In genomic region chr19:40147338-40147692, GRCh38 we compare ENCODE assay signal across 20 cellular contexts. TPM values are rescaled to one million over a fixed set of nuclear protein-coding genes. Genes with fewer than 3 reads are reported as not detected.
DNase-seq lines count a peak whose midpoint lies in the region; ATAC-seq, FAIRE-seq and TF ChIP-seq lines count a peak whose summit lies in the region.
"Had no signal": no experiment of that assay in that cellular context is flagged by ENCODE, and none has a peak within 500 bp of the region (broad histone marks: within the 10 kb centered on the region; RNA-seq: fewer than 3 reads in every experiment).

No MANE protein-coding gene starts in this region.

- intact Hi-C loops in Calu3 (cut with micrococcal nuclease; ENCODE audit: unreplicated experiment), result no loop called here
- intact Hi-C loops in sciatic nerve (cut with DNase I), result no loop called here

- no peak for DNase-seq in A549 (ENCODE audit: low read depth in 1 of 2, low spot score in 1 of 2)
- no peak for DNase-seq in Calu3
- DNase-seq in SK-N-MC (ENCODE audit: low read depth, low spot score), result no peak
- no peak for DNase-seq in foreskin keratinocyte
- DNase-seq in GF-D8 (lab: John Stamatoyannopoulos, UW), result no peak
- DNase-seq in sciatic nerve (ENCODE audit: low spot score), result no peak
- no peak for DNase-seq in progenitor cell of endocrine pancreas (ENCODE audit: low spot score, unreplicated experiment)
- DNase-seq: activated CD4-positive, alpha-beta memory T cell treated with anti-CD3 and anti-CD28 coated beads, Interleukin-2, amount 10 ng/mL, durations not matched to agents 7 days and 5 days; activated effector memory CD4-positive, alpha-beta T cell treated with anti-CD3 and anti-CD28 coated beads, Interleukin-2, amount 50 U/mL, for 16 hours; esophagus squamous epithelium; heart left ventricle; NCI-H1092; NCI-H748 treated with DMSO at 0.1 percent for 48 hours; retina; stomach; T-cell had no signal

- TF ChIP-seq POLR2A in A549 (IDR thresholded peaks at IDR 0.05; ENCODE audit: low read length), result no peak

- 66% methylated on average over 2 of the region's 2 CpGs for WGBS in A549 (ENCODE audit: missing lambda C conversion rate)

- H3K4me3 ChIP-seq in A549, result peak overlapping the region; percentile 23; the same call in 1 of the 3 replicates
- peak overlapping the region; percentile 74 for H3K4me3 ChIP-seq in SK-N-MC
- H3K4me3 ChIP-seq: stomach had no signal

- H3K36me3 ChIP-seq in SK-N-MC (ENCODE audit: insufficient read depth, low read length), result no peaks in the 10 kb centered on the region; the same call in 1 of the 2 replicates
- H3K36me3 ChIP-seq: esophagus squamous epithelium, heart left ventricle, stomach had no signal

- POLR2A ChIA-PET in A549 (lab: Yijun Ruan, JAX), result no interaction called here

- no peaks in the 10 kb centered on the region for H3K27me3 Mint-ChIP-seq in Calu3 (ENCODE audit: unreplicated experiment)
- H3K27me3 Mint-ChIP-seq in progenitor cell of endocrine pancreas, result peaks cover 3% of the 10 kb centered on the region
- H3K27me3 Mint-ChIP-seq: activated CD4-positive, alpha-beta memory T cell treated with anti-CD3 and anti-CD28 coated beads, Interleukin-2, amount 10 ng/mL, durations not matched to agents 7 days and 5 days; memory B cell; T-cell had no signal

- H3K9me3 Mint-ChIP-seq in Calu3 (ENCODE audit: low read depth, unreplicated experiment), result no peaks in the 10 kb centered on the region
- no peaks in the 10 kb centered on the region for H3K9me3 Mint-ChIP-seq in progenitor cell of endocrine pancreas (ENCODE audit: low read depth)
- H3K9me3 Mint-ChIP-seq: activated CD4-positive, alpha-beta memory T cell treated with anti-CD3 and anti-CD28 coated beads, Interleukin-2, amount 10 ng/mL, durations not matched to agents 7 days and 5 days; IgD-negative memory B cell; neural crest cell; T-cell had no signal

- H3K36me3 Mint-ChIP-seq in Calu3 (ENCODE audit: insufficient read depth, unreplicated experiment) (peaks cover 7% of the 10 kb centered on the region), progenitor cell of endocrine pancreas (ENCODE audit: insufficient read depth) (no peaks in the 10 kb centered on the region)
- H3K36me3 Mint-ChIP-seq: IgD-negative memory B cell, memory B cell, T-cell had no signal

- TF ChIP-seq CTCF in A549 (IDR thresholded peaks at IDR 0.05) (no peak), Calu3 (IDR thresholded peaks at IDR 0.05; ENCODE audit: unreplicated experiment) (no peak), foreskin keratinocyte (conservative IDR thresholded peaks at IDR 0.05) (no peak), progenitor cell of endocrine pancreas (IDR thresholded peaks at IDR 0.05; ENCODE audit: unreplicated experiment) (no peak)

- H3K9ac ChIP-seq in SK-N-MC (ENCODE audit: insufficient read length), result peak overlapping the region; percentile 78

- H3K27ac Mint-ChIP-seq in Calu3 (ENCODE audit: unreplicated experiment) (peak overlapping the region; percentile 86), progenitor cell of endocrine pancreas (no peak overlapping the region)
- H3K27ac Mint-ChIP-seq: activated CD4-positive, alpha-beta memory T cell treated with anti-CD3 and anti-CD28 coated beads, Interleukin-2, amount 10 ng/mL, durations not matched to agents 7 days and 5 days; IgD-negative memory B cell; memory B cell had no signal

- H3K4me1 ChIP-seq in A549 (peaks cover 11% of the 10 kb centered on the region), foreskin keratinocyte (peaks cover 6% of the 10 kb centered on the region)

- no peak for FAIRE-seq in A549 (lab: Jason Lieb, UNC)

- H3K4me1 Mint-ChIP-seq in Calu3 (ENCODE audit: low read depth, unreplicated experiment) (peaks cover 10% of the 10 kb centered on the region), progenitor cell of endocrine pancreas (ENCODE audit: low read depth) (no peaks in the 10 kb centered on the region)
- H3K4me1 Mint-ChIP-seq: neural crest cell had no signal

- H3K4me2 ChIP-seq in A549, result peak overlapping the region; percentile 62

- H3K27ac ChIP-seq in A549 (peak overlapping the region; percentile 20 to 67; a peak in 4 of 6 replicates), SK-N-MC (peak overlapping the region; percentile 90), foreskin keratinocyte (no peak overlapping the region)
- H3K27ac ChIP-seq: heart left ventricle, stomach had no signal

- H3K4me3 Mint-ChIP-seq in Calu3 (ENCODE audit: low read depth, unreplicated experiment) (peak overlapping the region; percentile 64), progenitor cell of endocrine pancreas (ENCODE audit: low read depth) (no peak overlapping the region)
- H3K4me3 Mint-ChIP-seq: activated CD4-positive, alpha-beta memory T cell treated with anti-CD3 and anti-CD28 coated beads, Interleukin-2, amount 10 ng/mL, durations not matched to agents 7 days and 5 days; memory B cell; neural crest cell; T-cell had no signal

- CTCF ChIA-PET in A549 (lab: Yijun Ruan, JAX) (interaction anchor here (0.6 to 2.5 kb wide), 11 partner anchors 8 to 355 kb away, joined by 3 to 18 read pairs (median 5); partner anchors contain the start of gene TTC9B), Calu3 (lab: Charles Lee) (interaction anchor here (0.6 to 1.2 kb wide), 4 partner anchors 10 to 238 kb away, joined by 3 to 5 read pairs (median 5); no protein-coding TSS in a partner anchor)

- TF ChIP-seq EP300 in A549 (IDR thresholded peaks at IDR 0.05), result no peak

- peak; percentile 45 to 46; a peak in 5 of 6 replicates for ATAC-seq in A549
- peak; percentile 32 for ATAC-seq in foreskin keratinocyte
- ATAC-seq in GM21515 (IDR thresholded peaks at IDR 0.05; ENCODE audit: unreplicated experiment), result no peak
- ATAC-seq in sciatic nerve, result no peak
- ATAC-seq: T-cell had no signal

- no peak for TF ChIP-seq RAD21 in A549 (conservative IDR thresholded peaks at IDR 0.05 in 1 of 2, IDR thresholded peaks at IDR 0.05 in 1 of 2)

- H3K27me3 ChIP-seq in foreskin keratinocyte, result no peaks in the 10 kb centered on the region

- H3K9me3 ChIP-seq in A549 (no peaks in the 10 kb centered on the region), SK-N-MC (ENCODE audit: low read depth, low read length) (no peaks in the 10 kb centered on the region)
- H3K9me3 ChIP-seq: esophagus squamous epithelium, heart left ventricle, stomach had no signal

- no TSS peak for BruUV-seq in Calu3 (replicated peaks; lab: Mats Ljungman, UMichigan)

TF ChIP-seq in A549, 52 proteins besides CTCF, POLR2A, EP300 and RAD21 (continues in another document):
- no peak for TF ChIP-seq BHLHE40 (IDR thresholded peaks at IDR 0.05; ENCODE audit: low read depth, low read length)
- no peak for TF ChIP-seq MAFK (IDR thresholded peaks at IDR 0.05; ENCODE audit: partially characterized antibody)
- TF ChIP-seq EHF (CRISPR knock-in tag; IDR thresholded peaks at IDR 0.05), result no peak
- TF ChIP-seq CBX8 (IDR thresholded peaks at IDR 0.05), result no peak
- TF ChIP-seq CHD4 (IDR thresholded peaks at IDR 0.05; ENCODE audit: borderline replicate concordance), result no peak
- no peak for TF ChIP-seq RFX5 (IDR thresholded peaks at IDR 0.05)
- no peak for TF ChIP-seq CEBPB (IDR thresholded peaks at IDR 0.05)
- TF ChIP-seq JUNB (IDR thresholded peaks at IDR 0.05), result no peak
- no peak for TF ChIP-seq ZC3H11A (IDR thresholded peaks at IDR 0.05)
- TF ChIP-seq NFE2L2 (conservative IDR thresholded peaks at IDR 0.05; ENCODE audit: low read length), result no peak
- TF ChIP-seq KDM5A (IDR thresholded peaks at IDR 0.05), result no peak
- TF ChIP-seq PBX3 (IDR thresholded peaks at IDR 0.05), result no peak
- no peak for TF ChIP-seq CBX2 (IDR thresholded peaks at IDR 0.05; ENCODE audit: borderline replicate concordance, low read depth)
- TF ChIP-seq RNF2 (IDR thresholded peaks at IDR 0.05; ENCODE audit: borderline replicate concordance, low read depth), result no peak
- no peak for TF ChIP-seq NR3C1 (IDR thresholded peaks at IDR 0.05)
- TF ChIP-seq BCL3 (IDR thresholded peaks at IDR 0.05), result no peak

RNA-seq across cellular contexts. Expression of gene MAP3K10, which starts 43.9 kb away (rescaled TPM):
- polyA plus RNA-seq in A549 (2011; rRNA removed), result 6.0 and 6.6 TPM in 2 replicates
- polyA plus RNA-seq in A549 (2012; cell fraction: cytosol; rRNA removed), result 10.1 and 14.2 TPM in 2 replicates
- polyA plus RNA-seq in A549 (2012; cell fraction: nucleus; rRNA removed), result 30.4 and 39.4 TPM in 2 replicates
- 15.0 to 21.0 TPM (median 19.5 TPM) in 3 replicates for polyA plus RNA-seq in A549 (2017; fragmentation: RNase III; extraction: RNeasy Plus Mini Kit Qiagen cat#74134 plus additional on column Dnase treatment)
- 12.0 and 13.0 TPM in 2 replicates for polyA minus RNA-seq in A549 (2011; rRNA and poly(A)+ RNA removed)
- total RNA-seq in Calu3 (2022), result 26.1 and 30.5 TPM in 2 replicates
- total RNA-seq in foreskin keratinocyte, result 8.7 and 9.2 TPM in 2 replicates
- 8.1 and 9.7 TPM in 2 replicates for polyA plus RNA-seq in foreskin keratinocyte
- 19.8 TPM for total RNA-seq in sciatic nerve
- 35.3 and 37.2 TPM in 2 replicates for total RNA-seq in progenitor cell of endocrine pancreas

RNA-seq across cellular contexts. Expression of gene ZNF780A, which starts 56.6 kb away (rescaled TPM):
- polyA plus RNA-seq in A549 (2011; rRNA removed) (39.3 and 48.1 TPM in 2 replicates), A549 (2017; fragmentation: RNase III; extraction: RNeasy Plus Mini Kit Qiagen cat#74134 plus additional on column Dnase treatment) (32.8 to 37.9 TPM (median 35.4 TPM) in 3 replicates), foreskin keratinocyte (7.6 and 9.1 TPM in 2 replicates)
- polyA plus RNA-seq in A549 (2012; cell fraction: cytosol; rRNA removed), result 18.2 and 22.6 TPM in 2 replicates
- polyA plus RNA-seq in A549 (2012; cell fraction: nucleus; rRNA removed), result 5.3 and 11.4 TPM in 2 replicates
- 22.7 and 40.3 TPM in 2 replicates for polyA minus RNA-seq in A549 (2011; rRNA and poly(A)+ RNA removed)
- total RNA-seq in Calu3 (2022) (32.6 and 34.2 TPM in 2 replicates), foreskin keratinocyte (11.6 and 11.9 TPM in 2 replicates), sciatic nerve (21.7 TPM), progenitor cell of endocrine pancreas (25.5 and 27.4 TPM in 2 replicates)

Comparison
In these comparisons a context has a peak if more than half of its experiments do, and no peak if none do; other contexts are left out.
1. ATAC-seq: peak in A549 (2 of 2) and foreskin keratinocyte (single experiment); none in GM21515 (single experiment) and sciatic nerve (single experiment).